In genomic region chr6:102150549-102150948, GRCh38 we compare ENCODE assay signal across 20 cellular contexts.
"Had no signal": no experiment of that assay in that cellular context is flagged by ENCODE, and none has a peak within 500 bp of the region (broad histone marks: within the 10 kb centered on the region; RNA-seq: fewer than 3 reads in every experiment).

No MANE protein-coding gene starts in this region.

- H3K4me3 ChIP-seq: K562, PC-9, SJCRH30, SK-N-MC had no signal

- H3K4me1 ChIP-seq: SJCRH30 had no signal

- H3K27me3 ChIP-seq: SJCRH30 had no signal

- H3K36me3 ChIP-seq: SJCRH30 had no signal

- ATAC-seq: K562, Panc1, Right ventricle myocardium inferior, SK-N-SH treated with all-trans-retinoic acid at 6 μM for 48 hours, T-cell had no signal

- H2AFZ ChIP-seq: PC-9 had no signal

- DNase-seq: KG1, MM.1S, MV-4-11, NCI-H1436 treated with DMSO at 0.1 percent for 48 hours, NCI-H1694 treated with DMSO at 0.1 percent for 48 hours, NCI-H345, NCI-H446, NCI-H524 treated with DMSO at 0.1 percent for 48 hours, NCI-H526 treated with DMSO at 0.1 percent for 48 hours, PC-9, SIG-M5, SJCRH30, T-cell had no signal

- H3K27ac ChIP-seq: PC-9, RWPE1, SJCRH30, SK-N-MC had no signal

- H3K9me3 ChIP-seq: SJCRH30 had no signal

- FAIRE-seq: K562, RCC 7860 had no signal

- H3K4me2 ChIP-seq: PC-9 had no signal
